Comparison of ENCODE assay signal across 17 cellular contexts in genomic region chr10:35329520-35329919, GRCh38. TPM values are rescaled to one million over a fixed set of nuclear protein-coding genes. Genes with fewer than 3 reads are reported as not detected.
DNase-seq lines count a peak whose midpoint lies in the region; ATAC-seq and TF ChIP-seq lines count a peak whose summit lies in the region.
"Had no signal": no experiment of that assay in that cellular context is flagged by ENCODE, and none has a peak within 500 bp of the region (broad histone marks: within the 10 kb centered on the region; RNA-seq: fewer than 3 reads in every experiment).

No MANE protein-coding gene starts in this region.

- H3K9ac ChIP-seq in HUES64 (ENCODE audit: low read depth, low read length): no peak overlapping the region

- H3K27ac ChIP-seq in HUES64 (ENCODE audit: low read depth, low read length): peak overlapping the region; percentile 15; the same call in 1 of the 2 replicates
- H3K27ac ChIP-seq in psoas muscle: peak overlapping the region; percentile 92

- intact Hi-C loops in left ventricle myocardium superior (cut with micrococcal nuclease): no loop called here
- intact Hi-C loops in psoas muscle (cut with DNase I): loop anchor here in 1 of 2 donors (10.0 kb wide), 1 partner anchor 85 kb away; no protein-coding TSS in a partner anchor
- intact Hi-C loops in activated CD4-positive, alpha-beta T cell treated with anti-CD3 and anti-CD28 coated beads, Interleukin-2, amount 10 ng/mL, durations not matched to agents 24 days and 14 days (cut with micrococcal nuclease): no loop called here

- H3K36me3 ChIP-seq in HUES64 (ENCODE audit: insufficient read depth, low read length): peaks cover 12% of the 10 kb centered on the region
- H3K36me3 ChIP-seq in psoas muscle (ENCODE audit: insufficient read depth in 1 of 2, low read depth in 1 of 2): no peaks in the 10 kb centered on the region
- H3K36me3 ChIP-seq: left lung had no signal

- no peaks in the 10 kb centered on the region for H3K27me3 ChIP-seq in HUES64 (ENCODE audit: insufficient read depth, low read length)
- H3K27me3 ChIP-seq in psoas muscle (ENCODE audit: insufficient read depth in 3 of 3, low read length in 2 of 3): no peaks in the 10 kb centered on the region
- H3K27me3 ChIP-seq: left lung had no signal

- DNase-seq in ELF-1 (ENCODE audit: low read depth, low spot score) (peak; percentile 63), left ventricle myocardium superior (no peak), psoas muscle (no peak), HPDE6-E6E7 (ENCODE audit: extremely low spot score) (no peak), AG08396 (ENCODE audit: low spot score) (no peak)
- DNase-seq in activated CD4-positive, alpha-beta T cell treated with anti-CD3 and anti-CD28 coated beads, Interleukin-2, amount 10 ng/mL, durations not matched to agents 24 days and 14 days: no peak
- DNase-seq: activated CD4-positive, CD25-positive, alpha-beta regulatory T cell treated with anti-CD3 and anti-CD28 coated beads, Interleukin-2, amount 50 U/mL, for 72 hours; activated T-cell treated with anti-CD3 and anti-CD28 coated beads for 4 hours; DMS153; left lung; NCI-H2029; NCI-H526; T-helper 2 cell had no signal

- no peaks in the 10 kb centered on the region for H3K9me3 Mint-ChIP-seq in activated CD4-positive, alpha-beta T cell treated with anti-CD3 and anti-CD28 coated beads, Interleukin-2, amount 10 ng/mL, durations not matched to agents 24 days and 14 days
- H3K9me3 Mint-ChIP-seq: stimulated activated memory B cell treated with anti-CD40 and anti-IgM and Interleukin-4, amounts not matched to agents 10 μg/mL and 1 μg/mL and 100 μg/mL, for 72 hours had no signal

- no peak overlapping the region for H3K27ac Mint-ChIP-seq in activated CD4-positive, alpha-beta T cell treated with anti-CD3 and anti-CD28 coated beads, Interleukin-2, amount 10 ng/mL, durations not matched to agents 24 days and 14 days
- H3K27ac Mint-ChIP-seq: stimulated activated memory B cell treated with anti-CD40 and anti-IgM and Interleukin-4, amounts not matched to agents 10 μg/mL and 1 μg/mL and 100 μg/mL, for 72 hours had no signal

- H3K4me1 ChIP-seq in HUES64 (ENCODE audit: insufficient read depth, low read length): peaks cover 10% of the 10 kb centered on the region; the same call in 1 of the 2 replicates
- H3K4me1 ChIP-seq in psoas muscle: peaks cover 53% of the 10 kb centered on the region

- H3K4me3 ChIP-seq in HUES64 (ENCODE audit: low read length) (no peak overlapping the region), psoas muscle (no peak overlapping the region)
- H3K4me3 ChIP-seq: left lung had no signal

- H3K4me3 Mint-ChIP-seq in activated CD4-positive, alpha-beta T cell treated with anti-CD3 and anti-CD28 coated beads, Interleukin-2, amount 10 ng/mL, durations not matched to agents 24 days and 14 days: no peak overlapping the region
- H3K4me3 Mint-ChIP-seq: stimulated activated memory B cell treated with anti-CD40 and anti-IgM and Interleukin-4, amounts not matched to agents 10 μg/mL and 1 μg/mL and 100 μg/mL, for 72 hours had no signal

- H3K27me3 Mint-ChIP-seq in activated CD4-positive, alpha-beta T cell treated with anti-CD3 and anti-CD28 coated beads, Interleukin-2, amount 10 ng/mL, durations not matched to agents 24 days and 14 days: no peaks in the 10 kb centered on the region
- H3K27me3 Mint-ChIP-seq: stimulated activated memory B cell treated with anti-CD40 and anti-IgM and Interleukin-4, amounts not matched to agents 10 μg/mL and 1 μg/mL and 100 μg/mL, for 72 hours had no signal

- peaks cover 27% of the 10 kb centered on the region for H3K4me1 Mint-ChIP-seq in activated CD4-positive, alpha-beta T cell treated with anti-CD3 and anti-CD28 coated beads, Interleukin-2, amount 10 ng/mL, durations not matched to agents 24 days and 14 days

- ATAC-seq in left ventricle myocardium superior (peak; percentile 38), psoas muscle (peak; percentile 20 to 52 (median 40)), GM18505 (IDR thresholded peaks at IDR 0.05; ENCODE audit: unreplicated experiment) (no peak)
- ATAC-seq: esophagus mucosa; left lung; stimulated activated memory B cell treated with anti-CD40 and anti-IgM and Interleukin-4, amounts not matched to agents 10 μg/mL and 1 μg/mL and 100 μg/mL, for 72 hours had no signal

- H3K9me3 ChIP-seq in HUES64 (ENCODE audit: insufficient read depth, low read depth, low read length) (no peaks in the 10 kb centered on the region), psoas muscle (no peaks in the 10 kb centered on the region)
- H3K9me3 ChIP-seq: left lung had no signal

- TF ChIP-seq CTCF in psoas muscle (IDR thresholded peaks at IDR 0.05): no peak

- no peak for TF ChIP-seq POLR2A in GM18505 (IDR thresholded peaks at IDR 0.05; ENCODE audit: borderline replicate concordance, extremely low read depth, insufficient read depth, insufficient read length)

- H3K36me3 Mint-ChIP-seq in activated CD4-positive, alpha-beta T cell treated with anti-CD3 and anti-CD28 coated beads, Interleukin-2, amount 10 ng/mL, durations not matched to agents 24 days and 14 days (ENCODE audit: low read depth): peaks cover 20% of the 10 kb centered on the region

- 48% methylated on average over 4 of the region's 4 CpGs for WGBS in HUES64
- WGBS in psoas muscle, 3 donors: 40 to 45% (median 40%) methylated on average over 4 of the region's 4 CpGs

RNA-seq across cellular contexts. Expression of gene CCNY, which starts 6.8 kb away (rescaled TPM):
- 33.7 TPM for polyA plus RNA-seq in HUES64 (2013, experiment 1 of 2)
- 33.8 TPM for polyA plus RNA-seq in HUES64 (2013, experiment 2 of 2)
- total RNA-seq in left ventricle myocardium superior (94.4 TPM), psoas muscle (10 to 100 TPM; 47.0 to 55.8 (median 50.5) TPM)
- 10 to 100 TPM; 21.2 to 40.8 (median 24.3) TPM for polyA plus RNA-seq in psoas muscle
- 52.9 and 58.8 TPM in 2 replicates for total RNA-seq in activated CD4-positive, alpha-beta T cell treated with anti-CD3 and anti-CD28 coated beads, Interleukin-2, amount 10 ng/mL, durations not matched to agents 24 days and 14 days
